Comparison of ENCODE assay signal across 12 cellular contexts in genomic region chr6:128070406-128070805, GRCh38.
"Had no signal": no experiment of that assay in that cellular context is flagged by ENCODE, and none has a peak within 500 bp of the region (broad histone marks: within the 10 kb centered on the region; RNA-seq: fewer than 3 reads in every experiment).

No MANE protein-coding gene starts in this region.

- H3K27ac ChIP-seq: breast epithelium, esophagus muscularis mucosa, upper lobe of right lung had no signal

- H3K36me3 ChIP-seq: breast epithelium, upper lobe of right lung had no signal

- ATAC-seq: left ventricle myocardium superior, upper lobe of right lung had no signal

- H3K9me3 ChIP-seq: breast epithelium, esophagus muscularis mucosa, upper lobe of right lung had no signal

- H3K4me3 ChIP-seq: breast epithelium, esophagus muscularis mucosa, upper lobe of right lung had no signal

- H3K4me1 ChIP-seq: breast epithelium, esophagus muscularis mucosa, upper lobe of right lung had no signal

- DNase-seq: activated B cell treated with CpG ODN at 0.5 μM for 24 hours; activated CD4-positive, alpha-beta T cell treated with anti-CD3 and anti-CD28 coated beads, Interleukin-2, amount 10 ng/mL, durations not matched to agents 7 days and 5 days; activated naive CD4-positive, alpha-beta T cell treated with anti-CD3 and anti-CD28 coated beads for 36 hours; activated T-cell treated with anti-CD3 and anti-CD28 coated beads for 4 hours; kidney; left ventricle myocardium superior; mesendoderm; nephron progenitor cell; stimulated activated CD4-positive, alpha-beta T cell treated with anti-CD3 and anti-CD28 coated beads, Interleukin-4, amount 100 ng/mL, for 24 hours; upper lobe of right lung had no signal

- H3K27me3 ChIP-seq: breast epithelium, esophagus muscularis mucosa, upper lobe of right lung had no signal
